ENCODE assay signal across 12 cellular contexts in the genomic region with DNA sequence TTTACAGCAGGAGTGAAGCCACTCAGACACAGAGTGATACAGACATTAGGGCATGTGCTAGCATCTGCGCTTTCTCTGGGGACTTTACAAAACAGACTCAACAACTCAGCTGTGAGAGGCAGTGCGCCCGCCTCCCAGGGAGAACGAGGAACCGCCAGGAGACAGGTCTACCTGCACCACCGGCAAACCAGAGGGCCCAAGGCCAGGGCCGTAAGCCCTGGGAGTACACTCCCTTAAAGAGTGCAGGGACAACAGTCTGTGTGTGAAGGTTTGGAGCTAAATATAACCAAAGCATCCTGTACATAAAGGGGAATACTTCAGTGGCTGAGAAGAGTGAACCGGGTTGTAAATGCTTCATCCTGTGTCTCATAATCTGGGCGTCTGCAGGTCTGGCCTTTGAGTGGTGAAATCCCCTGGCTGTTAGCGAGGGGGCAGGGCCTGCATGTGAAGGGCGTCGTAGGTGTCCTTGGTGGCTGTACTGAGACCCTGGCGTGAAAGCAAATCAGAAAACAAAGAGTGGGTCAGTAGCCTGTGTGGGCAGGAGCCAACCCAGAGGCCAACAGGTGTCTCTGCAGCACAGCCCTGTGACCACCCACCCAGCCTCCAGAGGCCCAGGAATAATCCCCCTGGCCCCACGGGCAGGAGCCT.
DNase-seq lines count a peak whose midpoint lies in the region; ATAC-seq and TF ChIP-seq lines count a peak whose summit lies in the region.
"Had no signal": no experiment of that assay in that cellular context is flagged by ENCODE, and none has a peak within 500 bp of the region (broad histone marks: within the 10 kb centered on the region; RNA-seq: fewer than 3 reads in every experiment).

No MANE protein-coding gene starts in this region.

- no peak overlapping the region for H2BK15ac ChIP-seq in H9 (ENCODE audit: low read depth, low read length)

- H3K23ac ChIP-seq in H9 (ENCODE audit: insufficient read length, low read depth, low read length): no peak overlapping the region

- H4K91ac ChIP-seq in H9 (ENCODE audit: insufficient read length, low read depth, low read length): no peak overlapping the region

- H4K5ac ChIP-seq in H9 (ENCODE audit: insufficient read length, low read depth, low read length): no peak overlapping the region

- H2AK5ac ChIP-seq in H9 (ENCODE audit: insufficient read length, low read length): no peak overlapping the region

- no peak overlapping the region for H3K56ac ChIP-seq in H9 (ENCODE audit: insufficient read length, low read depth, low read length)

- no peaks in the 10 kb centered on the region for H3K79me1 ChIP-seq in H9 (ENCODE audit: insufficient read depth, low read depth, low read length, poor library complexity, severe bottlenecking)

- no peak for TF ChIP-seq CTCF in H9 (conservative IDR thresholded peaks at IDR 0.05)
- no peak for TF ChIP-seq CTCF in neural progenitor cell (IDR thresholded peaks at IDR 0.05)

- H2AFZ ChIP-seq in H9 (ENCODE audit: low read length) (no peak overlapping the region), neural progenitor cell (replicated peaks) (no peak overlapping the region)

- no peaks in the 10 kb centered on the region for H3K23me2 ChIP-seq in H9 (ENCODE audit: insufficient read length, low read depth, low read length, poor library complexity, severe bottlenecking)

- no peak overlapping the region for H4K8ac ChIP-seq in H9 (replicated peaks; ENCODE audit: insufficient read length, low read depth, low read length)

- no peak overlapping the region for H3K9ac ChIP-seq in H9 (ENCODE audit: extremely low read depth, insufficient read length, low read length)
- no peak overlapping the region for H3K9ac ChIP-seq in neural progenitor cell

- no peak overlapping the region for H2BK120ac ChIP-seq in H9 (ENCODE audit: low read depth, low read length, poor library complexity, severe bottlenecking)

- H2BK12ac ChIP-seq in H9 (ENCODE audit: insufficient read length, low read depth, low read length): no peak overlapping the region

- H3F3A ChIP-seq in neural progenitor cell (ENCODE audit: low read depth): peaks cover 10% of the 10 kb centered on the region

- 0 out of 2 replicates have a peak overlapping the region, but pooled peaks have one; percentile 43 for H3K14ac ChIP-seq in H9 (ENCODE audit: insufficient read depth, low read length)

- peaks cover 38% of the 10 kb centered on the region for H3K4me1 Mint-ChIP-seq in activated CD8-positive, alpha-beta memory T cell treated with anti-CD3 and anti-CD28 coated beads, Interleukin-2, amount 10 ng/mL, durations not matched to agents 7 days and 5 days
- H3K4me1 Mint-ChIP-seq in H9 (peaks cover 57 to 59% of the 10 kb centered on the region in 2 experiments), neural progenitor cell (peaks cover 44% of the 10 kb centered on the region)
- peaks cover 19% of the 10 kb centered on the region for H3K4me1 Mint-ChIP-seq in activated T-helper 17 cell treated with anti-CD3 and anti-CD28 coated beads, Interleukin-2, amount 50 U/mL, for 72 hours

- H3K9me3 ChIP-seq in H9 (ENCODE audit: control insufficient read depth, low read depth, low read length): no peaks in the 10 kb centered on the region
- no peaks in the 10 kb centered on the region for H3K9me3 ChIP-seq in neural progenitor cell (ENCODE audit: low read depth)
- H3K9me3 ChIP-seq: HAP-1, neutrophil had no signal

- H2BK5ac ChIP-seq in H9 (ENCODE audit: insufficient read length, low read length): no peak overlapping the region

- peak overlapping the region; percentile 38 for H3K18ac ChIP-seq in H9 (ENCODE audit: insufficient read length, low read depth, low read length)

- TF ChIP-seq POLR2A in GM18505 (IDR thresholded peaks at IDR 0.05; ENCODE audit: borderline replicate concordance, extremely low read depth, insufficient read depth, insufficient read length): no peak

- H3K4ac ChIP-seq in H9 (ENCODE audit: low read depth, low read length): no peak overlapping the region

- H3K4me1 ChIP-seq in H9 (ENCODE audit: insufficient read depth, low read length) (peaks cover 6% of the 10 kb centered on the region), neural progenitor cell (peaks cover 30% of the 10 kb centered on the region)

- no peak overlapping the region for H3K4me3 ChIP-seq in neural progenitor cell
- H3K4me3 ChIP-seq: HAP-1 had no signal

- CTCF ChIA-PET in activated CD8-positive, alpha-beta memory T cell treated with anti-CD3 and anti-CD28 coated beads, Interleukin-2, amount 10 ng/mL, durations not matched to agents 7 days and 5 days (lab: Charles Lee): interaction anchor here (0.8 to 1.4 kb wide), 3 partner anchors 13 to 103 kb away, joined by 3 to 4 read pairs (median 3); no protein-coding TSS in a partner anchor

- H3K27ac Mint-ChIP-seq in activated CD8-positive, alpha-beta memory T cell treated with anti-CD3 and anti-CD28 coated beads, Interleukin-2, amount 10 ng/mL, durations not matched to agents 7 days and 5 days: peak overlapping the region; percentile 74
- H3K27ac Mint-ChIP-seq in H9 (peak overlapping the region; percentile 84 to 89 (median 88)), neural progenitor cell (peak overlapping the region; percentile 75)
- peak overlapping the region; percentile 75 for H3K27ac Mint-ChIP-seq in activated T-helper 17 cell treated with anti-CD3 and anti-CD28 coated beads, Interleukin-2, amount 50 U/mL, for 72 hours

- H3K4me2 ChIP-seq in H9 (ENCODE audit: insufficient read depth, insufficient read length, low read length): no peak overlapping the region
- no peak overlapping the region for H3K4me2 ChIP-seq in neural progenitor cell

- H3K27me3 ChIP-seq in H9 (ENCODE audit: insufficient read depth, low read length): no peaks in the 10 kb centered on the region
- H3K27me3 ChIP-seq in neural progenitor cell: no peaks in the 10 kb centered on the region
- H3K27me3 ChIP-seq: neutrophil had no signal

- H4K20me1 ChIP-seq in H9 (ENCODE audit: control insufficient read depth, insufficient read depth, insufficient read length) (peaks cover 3% of the 10 kb centered on the region), neural progenitor cell (ENCODE audit: low read depth) (no peaks in the 10 kb centered on the region)

- H3K9me3 Mint-ChIP-seq in activated CD8-positive, alpha-beta memory T cell treated with anti-CD3 and anti-CD28 coated beads, Interleukin-2, amount 10 ng/mL, durations not matched to agents 7 days and 5 days (ENCODE audit: low read depth): no peaks in the 10 kb centered on the region
- peaks cover 0 to 4% of the 10 kb centered on the region in 2 experiments; a peak in 3 of 5 replicates for H3K9me3 Mint-ChIP-seq in H9
- H3K9me3 Mint-ChIP-seq in activated T-helper 17 cell treated with anti-CD3 and anti-CD28 coated beads, Interleukin-2, amount 50 U/mL, for 72 hours: no peaks in the 10 kb centered on the region
- peaks cover 12% of the 10 kb centered on the region for H3K9me3 Mint-ChIP-seq in neural progenitor cell

- DNase-seq in activated CD8-positive, alpha-beta memory T cell treated with anti-CD3 and anti-CD28 coated beads, Interleukin-2, amount 10 ng/mL, durations not matched to agents 7 days and 5 days: no peak
- no peak for DNase-seq in activated CD8-positive, alpha-beta memory T cell treated with anti-CD3 and anti-CD28 coated beads, Interleukin-2, amount 50 U/mL, for 48 hours
- DNase-seq in H9: no peak
- DNase-seq in neural progenitor cell (ENCODE audit: low spot score): peak; percentile 47
- no peak for DNase-seq in KG1 (lab: John Stamatoyannopoulos, UW)
- no peak for DNase-seq in NCI-H1105 (lab: John Stamatoyannopoulos, UW)
- DNase-seq: NCI-H1930, SHP77 treated with DMSO at 0.1 percent for 48 hours had no signal

- H3K27ac ChIP-seq in H9 (ENCODE audit: insufficient read length, low read depth, low read length): no peak overlapping the region
- no peak overlapping the region for H3K27ac ChIP-seq in neural progenitor cell
- H3K27ac ChIP-seq: neutrophil had no signal

- no peak overlapping the region for H3K4me3 Mint-ChIP-seq in activated CD8-positive, alpha-beta memory T cell treated with anti-CD3 and anti-CD28 coated beads, Interleukin-2, amount 10 ng/mL, durations not matched to agents 7 days and 5 days
- peak overlapping the region in 1 of 2 experiments; percentile 53; a peak in 2 of 5 replicates for H3K4me3 Mint-ChIP-seq in H9
- no peak overlapping the region for H3K4me3 Mint-ChIP-seq in activated T-helper 17 cell treated with anti-CD3 and anti-CD28 coated beads, Interleukin-2, amount 50 U/mL, for 72 hours
- H3K4me3 Mint-ChIP-seq in neural progenitor cell: no peak overlapping the region

- H3K27me3 Mint-ChIP-seq in activated CD8-positive, alpha-beta memory T cell treated with anti-CD3 and anti-CD28 coated beads, Interleukin-2, amount 10 ng/mL, durations not matched to agents 7 days and 5 days: no peaks in the 10 kb centered on the region
- H3K27me3 Mint-ChIP-seq in H9 (ENCODE audit: low read depth): peaks cover 9% of the 10 kb centered on the region
- H3K27me3 Mint-ChIP-seq in activated T-helper 17 cell treated with anti-CD3 and anti-CD28 coated beads, Interleukin-2, amount 50 U/mL, for 72 hours: no peaks in the 10 kb centered on the region
- H3K27me3 Mint-ChIP-seq in neural progenitor cell (ENCODE audit: insufficient read depth, low read depth): peaks cover 4% of the 10 kb centered on the region

- H3T11ph ChIP-seq in H9 (ENCODE audit: low read length): no peak overlapping the region

- peaks cover 36% of the 10 kb centered on the region for H3K36me3 Mint-ChIP-seq in activated CD8-positive, alpha-beta memory T cell treated with anti-CD3 and anti-CD28 coated beads, Interleukin-2, amount 10 ng/mL, durations not matched to agents 7 days and 5 days
- H3K36me3 Mint-ChIP-seq in H9 (ENCODE audit: insufficient read depth in 1 of 3, low read depth in 3 of 3) (peaks cover 0 to 5% (median 2%) of the 10 kb centered on the region in 3 experiments; a peak in 2 of 7 replicates), neural progenitor cell (peaks cover 4% of the 10 kb centered on the region)
- peaks cover 78% of the 10 kb centered on the region for H3K36me3 Mint-ChIP-seq in activated T-helper 17 cell treated with anti-CD3 and anti-CD28 coated beads, Interleukin-2, amount 50 U/mL, for 72 hours (ENCODE audit: low read depth)

- no CpG with 5 or more reads among the region's 14 CpGs for whole genome bisulfite sequencing in H9 (ENCODE audit: extremely low coverage, insufficient read length, low lambda C conversion rate)

- H2BK20ac ChIP-seq in H9 (ENCODE audit: low read depth, low read length, poor library complexity, severe bottlenecking): no peak overlapping the region

- no peaks in the 10 kb centered on the region for H3K79me2 ChIP-seq in H9 (ENCODE audit: insufficient read depth, low read length)
- H3K79me2 ChIP-seq in neural progenitor cell (ENCODE audit: low read depth): no peaks in the 10 kb centered on the region

- H3K36me3 ChIP-seq in neural progenitor cell: no peaks in the 10 kb centered on the region
- H3K36me3 ChIP-seq: HAP-1, neutrophil had no signal

- no peak for ATAC-seq in activated CD8-positive, alpha-beta memory T cell treated with anti-CD3 and anti-CD28 coated beads, Interleukin-2, amount 10 ng/mL, durations not matched to agents 7 days and 5 days
- ATAC-seq in activated T-helper 17 cell treated with anti-CD3 and anti-CD28 coated beads, Interleukin-2, amount 50 U/mL, for 72 hours (replicated peaks): no peak
- ATAC-seq in GM18505 (IDR thresholded peaks at IDR 0.05; ENCODE audit: unreplicated experiment): no peak
